Comparison of ENCODE assay signal across 1 cellular context in genomic region chr2:241110089-241110606, GRCh38.
TF ChIP-seq lines count a peak whose summit lies in the region.

No MANE protein-coding gene starts in this region.

TF ChIP-seq in IMR-90, 13 proteins besides CTCF, POLR2A, EP300 and RAD21 (continued from another document):
- TF ChIP-seq NFE2L2 (IDR thresholded peaks at IDR 0.05; ENCODE audit: low read depth, low read length) = no peak
- no peak for TF ChIP-seq RCOR1 (IDR thresholded peaks at IDR 0.05; ENCODE audit: insufficient replicate concordance, low read length)
- TF ChIP-seq CHD1 (IDR thresholded peaks at IDR 0.05; ENCODE audit: low read depth, low read length) = no peak
- TF ChIP-seq RFX5 (IDR thresholded peaks at IDR 0.05; ENCODE audit: low read depth, low read length) = no peak
- no peak for TF ChIP-seq MXI1 (IDR thresholded peaks at IDR 0.05; ENCODE audit: borderline replicate concordance, low read depth, low read length)
- TF ChIP-seq MAZ (IDR thresholded peaks at IDR 0.05; ENCODE audit: borderline replicate concordance, low read depth, low read length) = no peak
- no peak for TF ChIP-seq SMC3 (IDR thresholded peaks at IDR 0.05; ENCODE audit: low read depth, low read length)
TF ChIP-seq in IMR-90: peak in this region for 0.
